19 cellular contexts compared by ENCODE assay signal in the genomic region with DNA sequence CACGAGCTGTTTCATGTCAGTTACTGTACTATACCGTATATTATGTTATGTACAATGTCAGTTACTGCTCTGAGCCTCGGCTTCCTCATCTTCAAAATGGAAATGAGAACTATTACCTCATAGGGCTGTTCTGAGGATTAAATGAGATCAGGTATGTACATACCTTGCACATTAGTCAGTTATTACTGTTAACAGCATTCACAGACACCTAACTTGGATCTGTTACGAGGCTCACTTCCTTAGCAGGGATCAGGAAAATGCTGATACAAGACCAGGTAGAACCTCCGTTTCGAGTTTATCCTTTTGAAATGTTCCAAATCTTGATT.
DNase-seq lines count a peak whose midpoint lies in the region; ATAC-seq, FAIRE-seq and TF ChIP-seq lines count a peak whose summit lies in the region.
"Had no signal": no experiment of that assay in that cellular context is flagged by ENCODE, and none has a peak within 500 bp of the region (broad histone marks: within the 10 kb centered on the region; RNA-seq: fewer than 3 reads in every experiment).

No MANE protein-coding gene starts in this region.

- no peak overlapping the region for H3K4me3 Mint-ChIP-seq in HFFc6
- H3K4me3 Mint-ChIP-seq: activated CD4-positive, alpha-beta T cell treated with anti-CD3 and anti-CD28 coated beads for 36 hours; mesothelial cell of epicardium had no signal

- H3K9me3 Mint-ChIP-seq in HFFc6, result no peaks in the 10 kb centered on the region
- H3K9me3 Mint-ChIP-seq: mesothelial cell of epicardium had no signal

- in situ Hi-C loops in GM23248 (cut with MboI), result no loop called here

- intact Hi-C loops in uterus (cut with DNase I; ENCODE audit: low total_unique reads), result no loop called here

- H3K79me2 ChIP-seq in OCI-LY1 (ENCODE audit: insufficient read depth, low read length) (no peaks in the 10 kb centered on the region), GM23248 (ENCODE audit: insufficient read depth) (no peaks in the 10 kb centered on the region)

- H3K27ac ChIP-seq in OCI-LY1 (ENCODE audit: low read depth, low read length, poor library complexity, severe bottlenecking), result peak overlapping the region; percentile 92
- no peak overlapping the region for H3K27ac ChIP-seq in foreskin keratinocyte
- H3K27ac ChIP-seq in small intestine (ENCODE audit: low read depth in 1 of 2, low read length in 1 of 2), result no peak overlapping the region
- no peak overlapping the region for H3K27ac ChIP-seq in GM23248
- no peak overlapping the region for H3K27ac ChIP-seq in uterus
- H3K27ac ChIP-seq: ovary, SJSA1, thoracic aorta had no signal

- H3K9me2 ChIP-seq in OCI-LY1 (ENCODE audit: low read depth, low read length) (no peaks in the 10 kb centered on the region), GM23248 (ENCODE audit: insufficient read depth) (no peaks in the 10 kb centered on the region)

- DNase-seq in HFFc6 (no peak), foreskin keratinocyte (peak; percentile 78 to 91), small intestine (peak; percentile 27), GM23248 (no peak), uterus (no peak)
- DNase-seq: activated CD4-positive, alpha-beta T cell treated with anti-CD3 and anti-CD28 coated beads for 36 hours; activated CD8-positive, alpha-beta memory T cell treated with anti-CD3 and anti-CD28 coated beads, Interleukin-2, amount 50 U/mL, for 4 hours; activated gamma-delta T cell treated with Interleukin-2 at 50 U/mL for 16 hours; KG1; NCI-H446 treated with DMSO at 0.1 percent for 48 hours; ovary; stimulated activated CD4-positive, alpha-beta T cell treated with anti-CD3 and anti-CD28 coated beads, Interleukin-4, amount 100 ng/mL, for 24 hours; stimulated activated CD8-positive, alpha-beta memory T cell treated with anti-CD3 and anti-CD28 coated beads, Interleukin-4, amount 100 ng/mL, for 48 hours had no signal

- 73 to 84% (median 81%) methylated on average over 6 of the region's 6 CpGs for WGBS in small intestine, 3 donors
- WGBS in GM23248 (ENCODE audit: low coverage in 1 of 2, low lambda C conversion rate in 2 of 2, missing lambda C conversion rate in 2 of 2), 2 experiments, result 76 to 77% methylated on average over 6 of the region's 6 CpGs

- no peaks in the 10 kb centered on the region for H3F3A ChIP-seq in OCI-LY1 (ENCODE audit: insufficient read depth, low read length)
- H3F3A ChIP-seq in GM23248 (ENCODE audit: insufficient read depth), result no peaks in the 10 kb centered on the region

- ATAC-seq in foreskin keratinocyte (peak; percentile 93), HG02588 (IDR thresholded peaks at IDR 0.05; ENCODE audit: unreplicated experiment) (no peak)
- ATAC-seq: activated CD4-positive, alpha-beta T cell treated with anti-CD3 and anti-CD28 coated beads for 36 hours had no signal

- no peak for TF ChIP-seq POLR2A in uterus (IDR thresholded peaks at IDR 0.05)

- no peaks in the 10 kb centered on the region for H3K27me3 ChIP-seq in OCI-LY1 (ENCODE audit: insufficient read depth, low read length)
- H3K27me3 ChIP-seq in foreskin keratinocyte, result no peaks in the 10 kb centered on the region
- no peaks in the 10 kb centered on the region for H3K27me3 ChIP-seq in small intestine (ENCODE audit: control insufficient read depth in 2 of 2, insufficient read depth in 2 of 2, low read length in 2 of 2)
- H3K27me3 ChIP-seq in GM23248 (replicated peaks; ENCODE audit: insufficient read depth), result no peaks in the 10 kb centered on the region
- no peaks in the 10 kb centered on the region for H3K27me3 ChIP-seq in uterus
- H3K27me3 ChIP-seq: ovary, SJSA1 had no signal

- no peaks in the 10 kb centered on the region for H3K36me3 Mint-ChIP-seq in HFFc6 (ENCODE audit: low read depth)
- H3K36me3 Mint-ChIP-seq: mesothelial cell of epicardium had no signal

- H3K4me2 ChIP-seq in OCI-LY1 (ENCODE audit: low read length) (peak overlapping the region; percentile 64), GM23248 (ENCODE audit: unreplicated experiment) (no peak overlapping the region)

- H3K9me3 ChIP-seq in OCI-LY1 (ENCODE audit: low read length), result no peaks in the 10 kb centered on the region
- H3K9me3 ChIP-seq in small intestine (ENCODE audit: control insufficient read depth, low read depth), result no peaks in the 10 kb centered on the region
- no peaks in the 10 kb centered on the region for H3K9me3 ChIP-seq in GM23248 (ENCODE audit: low read depth)
- no peaks in the 10 kb centered on the region for H3K9me3 ChIP-seq in uterus
- H3K9me3 ChIP-seq: ovary, SJSA1, thoracic aorta had no signal

- FAIRE-seq in small intestine (lab: Jason Lieb, UNC), result no peak
- FAIRE-seq: astrocyte had no signal

- peaks cover 18% of the 10 kb centered on the region for H3K4me1 Mint-ChIP-seq in HFFc6 (ENCODE audit: low read depth)

- H4K20me1 ChIP-seq in OCI-LY1 (ENCODE audit: insufficient read depth, low read length) (no peaks in the 10 kb centered on the region), GM23248 (ENCODE audit: insufficient read depth) (no peaks in the 10 kb centered on the region)

- H3K27me3 Mint-ChIP-seq in HFFc6 (ENCODE audit: insufficient read depth), result no peaks in the 10 kb centered on the region
- H3K27me3 Mint-ChIP-seq: activated CD4-positive, alpha-beta T cell treated with anti-CD3 and anti-CD28 coated beads for 36 hours had no signal

- H3K4me3 ChIP-seq in OCI-LY1 (ENCODE audit: low read depth, low read length, poor library complexity, severe bottlenecking) (peak overlapping the region; percentile 38), small intestine (ENCODE audit: low read depth in 1 of 2, low read length in 2 of 2) (no peak overlapping the region), GM23248 (no peak overlapping the region), uterus (no peak overlapping the region)
- H3K4me3 ChIP-seq: ovary, SJSA1, thoracic aorta had no signal

- peak overlapping the region; percentile 35; the same call in 1 of the 2 replicates for H3K9ac ChIP-seq in OCI-LY1 (ENCODE audit: low read length)
- H3K9ac ChIP-seq in GM23248, result no peak overlapping the region

- H3K27ac Mint-ChIP-seq in HFFc6, result no peak overlapping the region
- H3K27ac Mint-ChIP-seq: activated CD4-positive, alpha-beta T cell treated with anti-CD3 and anti-CD28 coated beads for 36 hours; mesothelial cell of epicardium had no signal

- H3K4me1 ChIP-seq in OCI-LY1 (ENCODE audit: insufficient read depth, low read length, severe bottlenecking) (peaks cover 60% of the 10 kb centered on the region), foreskin keratinocyte (peaks cover 14% of the 10 kb centered on the region), small intestine (ENCODE audit: control insufficient read depth in 2 of 2, insufficient read depth in 1 of 2, low read depth in 1 of 2, low read length in 1 of 2) (peaks cover 0 to 10% of the 10 kb centered on the region in 2 donors), GM23248 (ENCODE audit: insufficient read depth) (peaks cover 5% of the 10 kb centered on the region; the same call in 1 of the 2 replicates), uterus (no peaks in the 10 kb centered on the region)

- H3K36me3 ChIP-seq in OCI-LY1 (ENCODE audit: insufficient read depth, low read length) (no peaks in the 10 kb centered on the region), small intestine (ENCODE audit: control insufficient read depth in 2 of 2, insufficient read depth in 2 of 2, low read length in 2 of 2) (no peaks in the 10 kb centered on the region), GM23248 (ENCODE audit: low read depth) (no peaks in the 10 kb centered on the region), uterus (no peaks in the 10 kb centered on the region)
- H3K36me3 ChIP-seq: ovary, SJSA1, thoracic aorta had no signal

- 0 out of 2 replicates have a peak, but pooled peaks have one; percentile 7 for TF ChIP-seq CTCF in HFFc6 (IDR thresholded peaks at IDR 0.05)
- TF ChIP-seq CTCF in OCI-LY1 (IDR thresholded peaks at IDR 0.05; ENCODE audit: low read length), result no peak
- TF ChIP-seq CTCF in foreskin keratinocyte (conservative IDR thresholded peaks at IDR 0.05), result no peak
- no peak for TF ChIP-seq CTCF in uterus (IDR thresholded peaks at IDR 0.05)

- H2AFZ ChIP-seq in OCI-LY1 (ENCODE audit: low read length) (no peak overlapping the region), GM23248 (no peak overlapping the region)

Comparison
In these comparisons a context has a peak if more than half of its experiments do, and no peak if none do; other contexts are left out.
1. DNase-seq: peak in foreskin keratinocyte (2 of 2) and small intestine (single experiment); none in HFFc6 (single experiment), GM23248 (single experiment) and uterus (0 of 2).